In the genomic region with DNA sequence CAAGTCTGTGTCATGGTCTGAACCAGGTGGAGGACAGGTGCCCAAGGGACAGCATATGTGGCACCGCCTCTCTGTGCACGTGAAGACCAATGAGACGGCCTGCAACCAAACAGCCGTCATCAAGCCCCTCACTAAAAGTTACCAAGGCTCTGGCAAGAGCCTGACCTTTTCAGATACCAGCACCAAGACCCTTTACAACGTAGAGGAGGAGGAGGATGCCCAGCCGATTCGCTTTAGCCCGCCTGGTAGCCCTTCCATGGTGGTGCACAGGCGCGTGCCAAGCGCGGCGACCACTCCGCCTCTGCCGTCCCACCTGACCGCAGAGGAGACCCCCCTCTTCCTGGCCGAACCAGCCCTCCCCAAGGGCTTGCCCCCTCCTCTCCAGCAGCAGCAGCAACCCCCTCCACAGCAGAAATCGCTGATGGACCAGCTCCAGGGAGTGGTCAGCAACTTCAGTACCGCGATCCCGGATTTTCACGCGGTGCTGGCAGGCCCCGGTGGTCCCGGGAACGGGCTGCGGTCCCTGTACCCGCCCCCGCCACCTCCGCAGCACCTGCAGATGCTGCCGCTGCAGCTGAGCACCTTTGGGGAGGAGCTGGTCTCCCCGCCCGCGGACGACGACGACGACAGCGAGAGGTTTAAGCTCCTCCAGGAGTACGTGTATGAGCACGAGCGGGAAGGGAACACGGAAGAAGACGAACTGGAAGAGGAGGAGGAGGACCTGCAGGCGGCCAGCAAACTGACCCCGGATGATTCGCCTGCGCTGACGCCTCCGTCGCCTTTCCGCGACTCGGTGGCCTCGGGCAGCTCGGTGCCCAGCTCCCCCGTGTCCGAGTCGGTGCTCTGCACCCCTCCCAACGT, we compare ENCODE assay signal across 9 cellular contexts.
DNase-seq lines count a peak whose midpoint lies in the region; ATAC-seq and TF ChIP-seq lines count a peak whose summit lies in the region.
"Had no signal": no experiment of that assay in that cellular context is flagged by ENCODE, and none has a peak within 500 bp of the region (broad histone marks: within the 10 kb centered on the region; RNA-seq: fewer than 3 reads in every experiment).

No MANE protein-coding gene starts in this region.

- H3K4me3 ChIP-seq in fibroblast of pulmonary artery (replicated peaks; ENCODE audit: low read depth, low read length) (peak overlapping the region; percentile 48), mucosa of rectum (ENCODE audit: low read length in 2 of 2) (peak overlapping the region; percentile 51 to 52), upper lobe of left lung (peak overlapping the region in 3 of 4 donors; percentile 24 to 45 (median 40))

- no peak overlapping the region for H3K9ac ChIP-seq in mucosa of rectum (ENCODE audit: low read depth in 1 of 2, low read length in 2 of 2)

- TF ChIP-seq EP300 in upper lobe of left lung (IDR thresholded peaks at IDR 0.05), result no peak

- WGBS in upper lobe of left lung, 2 donors, result 14 to 15% methylated on average over 16 to 51 of the region's 60 CpGs

- no peak for TF ChIP-seq POLR2A in upper lobe of left lung (IDR thresholded peaks at IDR 0.05)

- TF ChIP-seq CTCF in fibroblast of pulmonary artery (IDR thresholded peaks at IDR 0.05; ENCODE audit: low read length, missing control alignments), result no peak
- TF ChIP-seq CTCF in upper lobe of left lung (IDR thresholded peaks at IDR 0.05), result no peak

- peaks cover 0 to 2% of the 10 kb centered on the region in 2 donors for H3K27me3 ChIP-seq in mucosa of rectum (ENCODE audit: control insufficient read depth in 2 of 2, insufficient read depth in 2 of 2, low read length in 2 of 2)
- H3K27me3 ChIP-seq in upper lobe of left lung, result peaks cover 0 to 3% (median 0%) of the 10 kb centered on the region in 4 donors

- H3K36me3 ChIP-seq in mucosa of rectum (ENCODE audit: control insufficient read depth in 2 of 2, insufficient read depth in 2 of 2, low read length in 2 of 2), result no peaks in the 10 kb centered on the region
- no peaks in the 10 kb centered on the region for H3K36me3 ChIP-seq in upper lobe of left lung

- H3K27ac ChIP-seq in mucosa of rectum (ENCODE audit: low read depth in 2 of 2, low read length in 2 of 2), result no peak overlapping the region
- H3K27ac ChIP-seq in upper lobe of left lung, result no peak overlapping the region
- H3K27ac ChIP-seq: 22Rv1 had no signal

- peaks cover 0 to 2% of the 10 kb centered on the region in 2 donors for H3K4me1 ChIP-seq in mucosa of rectum (ENCODE audit: control insufficient read depth in 2 of 2, insufficient read depth in 2 of 2, low read length in 2 of 2)
- peaks cover 0 to 11% (median 5%) of the 10 kb centered on the region in 4 donors for H3K4me1 ChIP-seq in upper lobe of left lung

- ATAC-seq in upper lobe of left lung (ENCODE audit: low FRiP score in 2 of 2) (peak; percentile 53 to 69), HG03108 (IDR thresholded peaks at IDR 0.05; ENCODE audit: unreplicated experiment) (no peak)

- H3K9me3 ChIP-seq in mucosa of rectum (ENCODE audit: control insufficient read depth in 2 of 2, low read length in 2 of 2) (no peaks in the 10 kb centered on the region), upper lobe of left lung (no peaks in the 10 kb centered on the region)

- DNase-seq in NCI-H146 (lab: John Stamatoyannopoulos, UW), result peak; percentile 46
- no peak for DNase-seq in NCI-H146 treated with DMSO at 0.1 percent for 48 hours (lab: John Stamatoyannopoulos, UW; ENCODE audit: unreplicated experiment)
- peak; percentile 28 for DNase-seq in fibroblast of pulmonary artery (ENCODE audit: low read depth)
- peak in 1 of 2 donors; percentile 81 for DNase-seq in upper lobe of left lung
- DNase-seq in DMS79 (lab: John Stamatoyannopoulos, UW), result no peak
- no peak for DNase-seq in stimulated activated CD4-positive, alpha-beta T cell treated with anti-CD3 and anti-CD28 coated beads, Interleukin-2, amount 100 ng/mL, for 48 hours

Comparison
In these comparisons a context has a peak if more than half of its experiments do, and no peak if none do; other contexts are left out.
1. DNase-seq: peak in NCI-H146 (single experiment) and fibroblast of pulmonary artery (single experiment); none in NCI-H146 treated with DMSO at 0.1 percent for 48 hours (single experiment), DMS79 (single experiment) and stimulated activated CD4-positive, alpha-beta T cell treated with anti-CD3 and anti-CD28 coated beads, Interleukin-2, amount 100 ng/mL, for 48 hours (0 of 2).
2. Peak in every context shown above with its lines, with median percentiles within 50 percentile points of each other: H3K4me3 ChIP-seq.